ENCODE assay signal across 8 cellular contexts in the genomic region with DNA sequence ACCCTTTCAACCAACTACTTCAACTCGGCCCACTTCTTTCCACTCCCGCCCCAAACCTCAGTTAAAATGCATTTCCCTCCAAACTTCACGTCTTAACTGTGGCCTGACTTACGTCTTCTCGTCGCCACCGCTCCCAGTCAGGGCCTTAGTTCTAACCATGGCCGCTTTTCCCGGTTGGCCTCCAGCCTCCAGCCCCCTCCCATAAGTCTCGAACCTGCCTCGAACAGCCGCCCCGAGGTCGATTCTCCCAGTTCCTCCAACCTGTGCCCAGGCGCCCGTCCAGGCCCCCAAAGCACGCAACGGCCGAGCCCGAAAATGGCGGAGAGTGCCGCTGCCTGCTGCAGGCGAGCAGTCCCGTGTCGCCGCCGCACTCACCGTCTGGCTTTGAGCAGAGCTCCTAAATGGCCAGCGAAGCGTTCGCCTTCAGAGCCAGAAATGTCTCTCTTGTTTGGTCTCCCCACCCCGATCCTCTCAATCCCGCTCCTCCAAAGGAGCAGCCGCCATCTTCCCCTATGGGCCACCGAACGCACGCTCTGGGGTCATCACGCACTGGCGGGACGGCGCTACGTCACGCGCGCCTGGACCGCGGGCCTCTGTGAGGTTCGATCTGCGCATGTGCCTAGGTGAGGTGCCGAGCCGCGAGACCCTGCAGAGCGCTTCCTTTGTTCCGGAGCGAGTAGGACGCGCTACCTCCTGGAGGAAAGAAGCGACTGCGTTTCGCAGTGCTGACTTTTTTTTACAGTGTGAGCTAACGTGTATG. TPM values are rescaled to one million over a fixed set of nuclear protein-coding genes. Genes with fewer than 3 reads are reported as not detected.
DNase-seq lines count a peak whose midpoint lies in the region; ATAC-seq and TF ChIP-seq lines count a peak whose summit lies in the region.

A gene (minus strand): TSS at position 535 of the 760 bp plus-strand sequence. CDS start 40,190 bp downstream, outside the sequence.

- H3K4me1 ChIP-seq in CD4-positive, CD25-positive, alpha-beta regulatory T cell (ENCODE audit: control insufficient read depth, insufficient read depth, low read length, poor library complexity, severe bottlenecking), result peaks cover 51% of the 10 kb centered on the region

- peak in 1 of 2 donors; percentile 29 for TF ChIP-seq POLR2A in lower leg skin (IDR thresholded peaks at IDR 0.05)

- peak; percentile 91 to 96 (median 93) for DNase-seq in CD4-positive, CD25-positive, alpha-beta regulatory T cell
- peak; percentile 92 for DNase-seq in NCI-H774 (lab: John Stamatoyannopoulos, UW)
- DNase-seq in activated CD4-positive, alpha-beta T cell treated with anti-CD3 and anti-CD28 coated beads, Interleukin-2, amount 50 U/mL, for 4 hours, result peak; percentile 90 to 93
- DNase-seq in dorsolateral prefrontal cortex, result peak; percentile 70 to 93 (median 86)
- peak; percentile 84 to 96 for DNase-seq in lower leg skin (ENCODE audit: low spot score in 2 of 2)
- DNase-seq in stimulated activated CD4-positive, alpha-beta T cell treated with anti-CD3 and anti-CD28 coated beads, TNF-alpha, amount 100 ng/mL, for 1 hour (ENCODE audit: low read depth in 3 of 3, low spot score in 1 of 3), result peak; percentile 81 to 88 (median 87)

- H3K27ac ChIP-seq in CD4-positive, CD25-positive, alpha-beta regulatory T cell (ENCODE audit: insufficient read depth, low read length, poor library complexity, severe bottlenecking), result peak within 1 kb of the TSS; percentile 96
- peak within 1 kb of the TSS in 58 of 59 donors; percentile 44 to 96 (median 84) for H3K27ac ChIP-seq in dorsolateral prefrontal cortex

- peaks cover 0 to 2% (median 0%) of the 10 kb centered on the region in 7 donors for H3K9me3 Mint-ChIP-seq in CD4-positive, CD25-positive, alpha-beta regulatory T cell

- TF ChIP-seq CTCF in dorsolateral prefrontal cortex (IDR thresholded peaks at IDR 0.05 in 54 of 56, conservative IDR thresholded peaks at IDR 0.05 in 2 of 56; ENCODE audit: low read depth in 1 of 56, partially characterized antibody in 56 of 56) (peak in 20 of 56 donors; percentile 5 to 48 (median 20)), lower leg skin (IDR thresholded peaks at IDR 0.05) (peak in 1 of 3 donors; percentile 33)

- ATAC-seq in CD4-positive, CD25-positive, alpha-beta regulatory T cell (ENCODE audit: low read depth in 2 of 2), result peak; percentile 98
- ATAC-seq in GM19395 (IDR thresholded peaks at IDR 0.05; ENCODE audit: unreplicated experiment), result peak; percentile 98
- ATAC-seq in HG03565 (IDR thresholded peaks at IDR 0.05; ENCODE audit: unreplicated experiment), result peak; percentile 94

- peak within 1 kb of the TSS; percentile 99 for H3K4me3 ChIP-seq in CD4-positive, CD25-positive, alpha-beta regulatory T cell (ENCODE audit: low read depth, low read length)
- peak within 1 kb of the TSS; percentile 55 to 98 (median 88) for H3K4me3 ChIP-seq in dorsolateral prefrontal cortex
- peak within 1 kb of the TSS; percentile 72 for H3K4me3 ChIP-seq in lower leg skin (ENCODE audit: low read depth, poor library complexity, severe bottlenecking)

- 0 to 1% methylated on average over 48 to 59 of the region's 61 CpGs for WGBS in lower leg skin, 2 donors

- H3K27me3 Mint-ChIP-seq in CD4-positive, CD25-positive, alpha-beta regulatory T cell, result peaks cover 27% of the 10 kb centered on the region

- H3K27ac Mint-ChIP-seq in CD4-positive, CD25-positive, alpha-beta regulatory T cell, result peak within 1 kb of the TSS; percentile 96 to 99 (median 99)

- peaks cover 4% of the 10 kb centered on the region for H3K36me3 Mint-ChIP-seq in CD4-positive, CD25-positive, alpha-beta regulatory T cell

- intact Hi-C loops in dorsolateral prefrontal cortex (cut with DNase I) (loop anchor here in 1 of 2 donors (2.0 kb wide), 1 partner anchor 46 kb away; no protein-coding TSS in a partner anchor), lower leg skin (cut with DNase I; ENCODE audit: low total_unique reads) (no loop called here)

- H3K9me3 ChIP-seq in CD4-positive, CD25-positive, alpha-beta regulatory T cell (ENCODE audit: control insufficient read depth in 2 of 2, low read length in 2 of 2), result no peaks in the 10 kb centered on the region

- peaks cover 21 to 56% (median 38%) of the 10 kb centered on the region in 4 donors for H3K4me1 Mint-ChIP-seq in CD4-positive, CD25-positive, alpha-beta regulatory T cell

- H3K27me3 ChIP-seq in CD4-positive, CD25-positive, alpha-beta regulatory T cell (ENCODE audit: control insufficient read depth, insufficient read depth, low read length), result peaks cover 3% of the 10 kb centered on the region
- no peaks in the 10 kb centered on the region for H3K27me3 ChIP-seq in dorsolateral prefrontal cortex

- H3K36me3 ChIP-seq in CD4-positive, CD25-positive, alpha-beta regulatory T cell (ENCODE audit: control insufficient read depth, insufficient read depth, low read length), result no peaks in the 10 kb centered on the region

- H3K4me3 Mint-ChIP-seq in CD4-positive, CD25-positive, alpha-beta regulatory T cell, result peak within 1 kb of the TSS; percentile 97

RNA-seq across cellular contexts. Expression of the gene that starts here (rescaled TPM):
- 71.4 TPM for total RNA-seq in CD4-positive, CD25-positive, alpha-beta regulatory T cell
- 10 to 100 TPM; 31.5 to 42.5 (median 34.0) TPM for polyA plus RNA-seq in CD4-positive, CD25-positive, alpha-beta regulatory T cell
- 10 to 100 TPM; 42.2 to 70.5 (median 56.0) TPM for total RNA-seq in dorsolateral prefrontal cortex
- 10 to 100 TPM; 31.6 to 44.8 (median 32.5) TPM for total RNA-seq in lower leg skin

Comparison
In these comparisons a context has a peak if more than half of its experiments do, and no peak if none do; other contexts are left out.
1. Peak in every context shown above with its lines: DNase-seq, ATAC-seq, H3K4me3 ChIP-seq and H3K27ac ChIP-seq.